In genomic region chr2:43595603-43596412, GRCh38 we compare ENCODE assay signal across 1 cellular context.
TF ChIP-seq lines count a peak whose summit lies in the region.

Gene THADA (minus strand): TSS chr2:43596038. CDS start chr2:43592392, 3,646 bp downstream.

TF ChIP-seq in K562, 482 proteins besides CTCF, POLR2A, EP300 and RAD21 (continued from another document and continues in another):
- TF ChIP-seq ZNF407 (IDR thresholded peaks at IDR 0.05; ENCODE audit: low read depth) (peak; percentile 93), KDM4B (IDR thresholded peaks at IDR 0.05; ENCODE audit: borderline replicate concordance in 2 of 2, low read depth in 1 of 2) (peak in 1 of 2 experiments; percentile 49; a peak in 1 of 4 replicates), RREB1 (CRISPR knock-in tag; IDR thresholded peaks at IDR 0.05) (no peak), ZNF551 (CRISPR knock-in tag; IDR thresholded peaks at IDR 0.05) (no peak), SREBF1 (IDR thresholded peaks at IDR 0.05; ENCODE audit: borderline replicate concordance, low read depth, low read length) (no peak), POLR2B (IDR thresholded peaks at IDR 0.05; ENCODE audit: low read depth, partially characterized antibody) (peak; percentile 97), CUX1 (CRISPR knock-in tag; IDR thresholded peaks at IDR 0.05) (0 out of 2 replicates have a peak, but pooled peaks have one; percentile 50), CHD2 (IDR thresholded peaks at IDR 0.05; ENCODE audit: low read depth, low read length) (peak; percentile 97), RBBP5 (IDR thresholded peaks at IDR 0.05; ENCODE audit: borderline replicate concordance, insufficient read depth, low read length, poor library complexity, severe bottlenecking) (peak; percentile 98), TEAD4 (IDR thresholded peaks at IDR 0.05; ENCODE audit: low read length) (no peak), TEAD4 (CRISPR knock-in tag; IDR thresholded peaks at IDR 0.05; ENCODE audit: borderline replicate concordance) (no peak), NBN (IDR thresholded peaks at IDR 0.05; ENCODE audit: low read depth) (peak; percentile 100), ARID1B (IDR thresholded peaks at IDR 0.05) (peak; percentile 11; the same call in 1 of the 2 replicates), LCOR (CRISPR knock-in tag; IDR thresholded peaks at IDR 0.05) (peak; percentile 84), ID3 (CRISPR knock-in tag; IDR thresholded peaks at IDR 0.05) (no peak), ID3 (tag; IDR thresholded peaks at IDR 0.05) (peak; percentile 26; the same call in 1 of the 2 replicates), AFF1 (IDR thresholded peaks at IDR 0.05; ENCODE audit: low read depth in 1 of 2, partially characterized antibody in 2 of 2) (peak in 1 of 2 experiments; percentile 45), MCM7 (IDR thresholded peaks at IDR 0.05) (no peak), NRF1 (conservative IDR thresholded peaks at IDR 0.05 in 1 of 2, IDR thresholded peaks at IDR 0.05 in 1 of 2) (peak; percentile 59 to 70; a peak in 3 of 4 replicates), PHB (CRISPR knock-in tag; IDR thresholded peaks at IDR 0.05) (0 out of 2 replicates have a peak, but pooled peaks have one; percentile 33), NCOA1 (IDR thresholded peaks at IDR 0.05; ENCODE audit: low read depth) (peak; percentile 60; the same call in 1 of the 2 replicates), CBFB (CRISPR knock-in tag; IDR thresholded peaks at IDR 0.05) (no peak)
